27 cellular contexts compared by ENCODE assay signal in genomic region chr9:7293091-7293490, GRCh38.
DNase-seq lines count a peak whose midpoint lies in the region; ATAC-seq, FAIRE-seq and TF ChIP-seq lines count a peak whose summit lies in the region.
"Had no signal": no experiment of that assay in that cellular context is flagged by ENCODE, and none has a peak within 500 bp of the region (broad histone marks: within the 10 kb centered on the region; RNA-seq: fewer than 3 reads in every experiment).

No MANE protein-coding gene starts in this region.

- no peak for FAIRE-seq in GM12878 (lab: Jason Lieb, UNC)
- FAIRE-seq: A204.1, D721Med, G401.6, GM12892, HTR-8/SVneo had no signal

- SMC1A ChIA-PET in GM12878 (lab: Charles Lee; ENCODE audit: uncharacterized antibody, unreplicated experiment), result interaction anchor here (0.9 to 1.4 kb wide), 2 partner anchors 9 to 13 kb away, joined by 3 read pairs; no protein-coding TSS in a partner anchor

- CTCF ChIA-PET in activated CD8-positive, alpha-beta T cell treated with anti-CD3 and anti-CD28 coated beads for 36 hours (lab: Charles Lee), result no interaction called here
- CTCF ChIA-PET in activated CD8-positive, alpha-beta T cell treated with anti-CD3 and anti-CD28 coated beads, Interleukin-2, amount 10 ng/mL, durations not matched to agents 7 days and 5 days (lab: Charles Lee), result no interaction called here
- CTCF ChIA-PET in GM12878 (lab: Yijun Ruan, JAX), result interaction anchor here (0.6 to 0.9 kb wide), 3 partner anchors 17 to 505 kb away, joined by 3 read pairs; no protein-coding TSS in a partner anchor

- no peak overlapping the region for H3K4me2 ChIP-seq in GM12878 (ENCODE audit: control insufficient read depth, insufficient read depth)
- H3K4me2 ChIP-seq: BLaER1 had no signal

- H3K36me3 ChIP-seq in GM12878 (ENCODE audit: control insufficient read depth in 2 of 2, insufficient read depth in 2 of 2, low read length in 1 of 2), result no peaks in the 10 kb centered on the region
- H3K36me3 ChIP-seq: BLaER1, SJCRH30 had no signal

- BruUV-seq in GM12878 (replicated peaks; lab: Mats Ljungman, UMichigan), result no TSS peak

- 29% methylated on average over 1 of the region's 1 CpG for WGBS in GM12878 (ENCODE audit: insufficient coverage, insufficient replicate concordance, low lambda C conversion rate, missing lambda C conversion rate)

- no peak for TF ChIP-seq POLR2A in GM12878 (IDR thresholded peaks at IDR 0.05; ENCODE audit: low read depth, low read length)

- no peak for TF ChIP-seq CTCF in activated CD8-positive, alpha-beta T cell treated with anti-CD3 and anti-CD28 coated beads for 36 hours (IDR thresholded peaks at IDR 0.05)
- TF ChIP-seq CTCF in GM12878 (IDR thresholded peaks at IDR 0.05 in 2 of 3, conservative IDR thresholded peaks at IDR 0.05 in 1 of 3; ENCODE audit: control insufficient read depth in 2 of 3, extremely low read depth in 1 of 3, insufficient read depth in 1 of 3, low read depth in 3 of 3, low read length in 3 of 3), result no peak
- TF ChIP-seq CTCF in progenitor cell of endocrine pancreas (IDR thresholded peaks at IDR 0.05; ENCODE audit: unreplicated experiment), result no peak

- H3K4me3 Mint-ChIP-seq in activated CD8-positive, alpha-beta T cell treated with anti-CD3 and anti-CD28 coated beads for 36 hours, result no peak overlapping the region
- no peak overlapping the region for H3K4me3 Mint-ChIP-seq in activated CD8-positive, alpha-beta T cell treated with anti-CD3 and anti-CD28 coated beads, Interleukin-2, amount 10 ng/mL, durations not matched to agents 7 days and 5 days
- H3K4me3 Mint-ChIP-seq in progenitor cell of endocrine pancreas (ENCODE audit: low read depth), result no peak overlapping the region
- H3K4me3 Mint-ChIP-seq: CD8-positive, alpha-beta memory T cell; IgD-negative memory B cell had no signal

- no peak for TF ChIP-seq EP300 in GM12878 (IDR thresholded peaks at IDR 0.05; ENCODE audit: borderline replicate concordance in 1 of 2, control insufficient read depth in 1 of 2, low read depth in 2 of 2, low read length in 2 of 2)

- peak; percentile 29 for ATAC-seq in activated CD8-positive, alpha-beta T cell treated with anti-CD3 and anti-CD28 coated beads for 36 hours
- ATAC-seq in activated CD8-positive, alpha-beta T cell treated with anti-CD3 and anti-CD28 coated beads, Interleukin-2, amount 10 ng/mL, durations not matched to agents 7 days and 5 days, result no peak
- ATAC-seq in HG02610 (IDR thresholded peaks at IDR 0.05; ENCODE audit: unreplicated experiment) (peak; percentile 38), GM12878 (peak; percentile 20; the same call in 2 of the 3 replicates), HG02981 (IDR thresholded peaks at IDR 0.05; ENCODE audit: unreplicated experiment) (no peak)
- peak; percentile 69 for ATAC-seq in stimulated activated naive CD8-positive, alpha-beta T cell treated with anti-CD3 and anti-CD28 coated beads, Interleukin-15, Interleukin-2, amounts not matched to agents 100 U/mL and 50 U/mL, for 24 hours
- ATAC-seq: PC-3 had no signal

- in situ Hi-C loops in GM12878 (cut with MboI), result loop anchor here (10.0 to 25.0 kb wide), 3 partner anchors 378 to 682 kb away; partner anchors contain the start of gene DMAC1

- peaks cover 23% of the 10 kb centered on the region for H3K27me3 Mint-ChIP-seq in activated CD8-positive, alpha-beta T cell treated with anti-CD3 and anti-CD28 coated beads for 36 hours
- H3K27me3 Mint-ChIP-seq in activated CD8-positive, alpha-beta T cell treated with anti-CD3 and anti-CD28 coated beads, Interleukin-2, amount 10 ng/mL, durations not matched to agents 7 days and 5 days (ENCODE audit: low read depth), result peaks cover 25% of the 10 kb centered on the region
- H3K27me3 Mint-ChIP-seq in progenitor cell of endocrine pancreas, result peaks cover 46% of the 10 kb centered on the region

- H3K27ac ChIP-seq in GM12878 (ENCODE audit: control insufficient read depth, insufficient read depth), result no peak overlapping the region
- H3K27ac ChIP-seq: BLaER1, HL-60, RWPE1, SJCRH30 had no signal

- H4K20me1 ChIP-seq in GM12878 (ENCODE audit: control insufficient read depth, insufficient read depth), result no peaks in the 10 kb centered on the region
- H4K20me1 ChIP-seq: BLaER1 had no signal

- no peak overlapping the region for H3K4me3 ChIP-seq in GM12878
- H3K4me3 ChIP-seq: BLaER1, SJCRH30 had no signal

- POLR2A ChIA-PET in activated CD8-positive, alpha-beta T cell treated with anti-CD3 and anti-CD28 coated beads for 36 hours (lab: Charles Lee), result no interaction called here
- POLR2A ChIA-PET in activated CD8-positive, alpha-beta T cell treated with anti-CD3 and anti-CD28 coated beads, Interleukin-2, amount 10 ng/mL, durations not matched to agents 7 days and 5 days (lab: Charles Lee), result no interaction called here
- POLR2A ChIA-PET in GM12878 (lab: Charles Lee), result no interaction called here

- no peak overlapping the region for H3K9ac ChIP-seq in GM12878 (ENCODE audit: control insufficient read depth, insufficient read depth, low read length)
- H3K9ac ChIP-seq: BLaER1 had no signal

- H2AFZ ChIP-seq in GM12878 (ENCODE audit: control insufficient read depth, low read depth, low read length), result no peak overlapping the region

- no peak for TF ChIP-seq RAD21 in GM12878 (IDR thresholded peaks at IDR 0.05; ENCODE audit: insufficient read depth, low read depth, low read length)

- H3K9me3 Mint-ChIP-seq in activated CD8-positive, alpha-beta T cell treated with anti-CD3 and anti-CD28 coated beads for 36 hours, result peaks cover 3% of the 10 kb centered on the region
- no peaks in the 10 kb centered on the region for H3K9me3 Mint-ChIP-seq in activated CD8-positive, alpha-beta T cell treated with anti-CD3 and anti-CD28 coated beads, Interleukin-2, amount 10 ng/mL, durations not matched to agents 7 days and 5 days (ENCODE audit: insufficient read depth)
- H3K9me3 Mint-ChIP-seq in progenitor cell of endocrine pancreas (ENCODE audit: low read depth), result no peaks in the 10 kb centered on the region

- RAD21 ChIA-PET in GM12878 (lab: Charles Lee; ENCODE audit: unreplicated experiment), result no interaction called here

- DNase-seq in activated CD8-positive, alpha-beta T cell treated with anti-CD3 and anti-CD28 coated beads for 36 hours, result no peak
- no peak for DNase-seq in activated CD8-positive, alpha-beta T cell treated with anti-CD3 and anti-CD28 coated beads, Interleukin-2, amount 10 ng/mL, durations not matched to agents 7 days and 5 days
- no peak for DNase-seq in GM12878 (ENCODE audit: low read depth, low spot score)
- no peak for DNase-seq in stimulated activated naive CD8-positive, alpha-beta T cell treated with anti-CD3 and anti-CD28 coated beads, Interleukin-15, Interleukin-2, amounts not matched to agents 100 U/mL and 50 U/mL, for 24 hours
- no peak for DNase-seq in progenitor cell of endocrine pancreas (ENCODE audit: low spot score, unreplicated experiment)
- DNase-seq in C1 segment of cervical spinal cord (lab: John Stamatoyannopoulos, UW), result no peak
- DNase-seq: CD8-positive, alpha-beta memory T cell; DMS79 treated with DMSO at 0.1 percent for 48 hours; HCEC 1CT; Kasumi-1; NCI-H1436; NCI-H2029; NCI-H2171; NCI-H446 treated with DMSO at 0.1 percent for 48 hours; PC-3 had no signal

- intact Hi-C loops in activated CD8-positive, alpha-beta T cell treated with anti-CD3 and anti-CD28 coated beads for 36 hours (cut with micrococcal nuclease), result no loop called here
- intact Hi-C loops in GM12878 (cut with micrococcal nuclease; ENCODE audit: unreplicated experiment), result loop anchor here (10.0 kb wide), 3 partner anchors 238 to 682 kb away; no protein-coding TSS in a partner anchor

- no peaks in the 10 kb centered on the region for H3K36me3 Mint-ChIP-seq in activated CD8-positive, alpha-beta T cell treated with anti-CD3 and anti-CD28 coated beads for 36 hours (ENCODE audit: low read depth)
- no peaks in the 10 kb centered on the region for H3K36me3 Mint-ChIP-seq in activated CD8-positive, alpha-beta T cell treated with anti-CD3 and anti-CD28 coated beads, Interleukin-2, amount 10 ng/mL, durations not matched to agents 7 days and 5 days (ENCODE audit: low read depth)
- no peaks in the 10 kb centered on the region for H3K36me3 Mint-ChIP-seq in progenitor cell of endocrine pancreas (ENCODE audit: insufficient read depth)
- H3K36me3 Mint-ChIP-seq: CD8-positive, alpha-beta memory T cell; IgD-negative memory B cell had no signal

- H3K27ac Mint-ChIP-seq in activated CD8-positive, alpha-beta T cell treated with anti-CD3 and anti-CD28 coated beads for 36 hours, result no peak overlapping the region
- H3K27ac Mint-ChIP-seq in activated CD8-positive, alpha-beta T cell treated with anti-CD3 and anti-CD28 coated beads, Interleukin-2, amount 10 ng/mL, durations not matched to agents 7 days and 5 days, result no peak overlapping the region
- no peak overlapping the region for H3K27ac Mint-ChIP-seq in progenitor cell of endocrine pancreas
- H3K27ac Mint-ChIP-seq: CD8-positive, alpha-beta memory T cell; IgD-negative memory B cell had no signal

- peaks cover 5% of the 10 kb centered on the region for H3K4me1 ChIP-seq in GM12878 (ENCODE audit: control insufficient read depth, insufficient read depth, low read length)
- H3K4me1 ChIP-seq: BLaER1, SJCRH30 had no signal

- no peaks in the 10 kb centered on the region; the same call in 1 of the 3 replicates for H3K9me3 ChIP-seq in GM12878 (replicated peaks; ENCODE audit: control insufficient read depth, insufficient read depth, low read length)
- H3K9me3 ChIP-seq: BLaER1, SJCRH30 had no signal

- no peaks in the 10 kb centered on the region for H3K27me3 ChIP-seq in GM12878 (replicated peaks in 1 of 2; ENCODE audit: control insufficient read depth in 2 of 2, insufficient read depth in 2 of 2, low read length in 1 of 2)
- H3K27me3 ChIP-seq: BLaER1, SJCRH30 had no signal

- H3K79me2 ChIP-seq in GM12878 (ENCODE audit: control insufficient read depth, insufficient read depth, low read length), result no peaks in the 10 kb centered on the region

- H3K4me1 Mint-ChIP-seq in activated CD8-positive, alpha-beta T cell treated with anti-CD3 and anti-CD28 coated beads for 36 hours (ENCODE audit: low read depth), result peaks cover 21% of the 10 kb centered on the region
- peaks cover 18% of the 10 kb centered on the region for H3K4me1 Mint-ChIP-seq in activated CD8-positive, alpha-beta T cell treated with anti-CD3 and anti-CD28 coated beads, Interleukin-2, amount 10 ng/mL, durations not matched to agents 7 days and 5 days (ENCODE audit: low read depth)
- H3K4me1 Mint-ChIP-seq in progenitor cell of endocrine pancreas (ENCODE audit: low read depth), result peaks cover 4% of the 10 kb centered on the region

TF ChIP-seq in GM12878, 131 proteins besides CTCF, POLR2A, EP300 and RAD21 (continues in another document):
- TF ChIP-seq NR2C1 (IDR thresholded peaks at IDR 0.05) (no peak), BHLHE40 (IDR thresholded peaks at IDR 0.05; ENCODE audit: borderline replicate concordance in 1 of 2, low read depth in 2 of 2, low read length in 1 of 2) (peak in 1 of 2 experiments; percentile 23; a peak in 1 of 4 replicates), YY1 (IDR thresholded peaks at IDR 0.05; ENCODE audit: low read depth, low read length) (0 out of 2 replicates have a peak, but pooled peaks have one; percentile 23), NFIC (IDR thresholded peaks at IDR 0.05; ENCODE audit: low read depth, low read length) (no peak), ZNF217 (IDR thresholded peaks at IDR 0.05) (no peak), ZZZ3 (IDR thresholded peaks at IDR 0.05; ENCODE audit: control insufficient read depth, insufficient read length, low read depth) (no peak), SMARCA5 (IDR thresholded peaks at IDR 0.05) (no peak)

Comparison
In these comparisons a context has a peak if more than half of its experiments do, and no peak if none do; other contexts are left out.
1. ATAC-seq: peak in activated CD8-positive, alpha-beta T cell treated with anti-CD3 and anti-CD28 coated beads for 36 hours (single experiment), HG02610 (single experiment), GM12878 (single experiment) and stimulated activated naive CD8-positive, alpha-beta T cell treated with anti-CD3 and anti-CD28 coated beads, Interleukin-15, Interleukin-2, amounts not matched to agents 100 U/mL and 50 U/mL, for 24 hours (single experiment); none in activated CD8-positive, alpha-beta T cell treated with anti-CD3 and anti-CD28 coated beads, Interleukin-2, amount 10 ng/mL, durations not matched to agents 7 days and 5 days (single experiment) and HG02981 (single experiment).